22 cellular contexts compared by ENCODE assay signal in genomic region chr7:42139751-42140150, GRCh38.
DNase-seq lines count a peak whose midpoint lies in the region; ATAC-seq, FAIRE-seq and TF ChIP-seq lines count a peak whose summit lies in the region.
"Had no signal": no experiment of that assay in that cellular context is flagged by ENCODE, and none has a peak within 500 bp of the region (broad histone marks: within the 10 kb centered on the region; RNA-seq: fewer than 3 reads in every experiment).

No MANE protein-coding gene starts in this region.

- peaks cover 16% of the 10 kb centered on the region for H3K4me1 ChIP-seq in astrocyte (ENCODE audit: insufficient read depth, low read length)
- no peaks in the 10 kb centered on the region for H3K4me1 ChIP-seq in endodermal cell (ENCODE audit: control insufficient read depth, insufficient read depth, low read length)
- H3K4me1 ChIP-seq: BLaER1, Caco-2 had no signal

- H3K9ac ChIP-seq in astrocyte (ENCODE audit: low read length) (no peak overlapping the region), endodermal cell (ENCODE audit: extremely low read depth, low read length, poor library complexity, severe bottlenecking) (no peak overlapping the region)
- H3K9ac ChIP-seq: BLaER1 had no signal

- no peak overlapping the region for H2AFZ ChIP-seq in astrocyte (ENCODE audit: low read depth, low read length)

- H3K27me3 Mint-ChIP-seq in astrocyte (ENCODE audit: low read depth, unreplicated experiment) (no peaks in the 10 kb centered on the region), mesothelial cell of epicardium (ENCODE audit: low read depth) (no peaks in the 10 kb centered on the region), endodermal cell (ENCODE audit: insufficient read depth) (peaks cover 5% of the 10 kb centered on the region)
- H3K27me3 Mint-ChIP-seq: CD4-positive, CD25-positive, alpha-beta regulatory T cell had no signal

- H3K4me1 Mint-ChIP-seq in astrocyte (ENCODE audit: low read depth, unreplicated experiment) (peaks cover 26% of the 10 kb centered on the region), mesothelial cell of epicardium (peaks cover 74% of the 10 kb centered on the region), endodermal cell (peaks cover 11% of the 10 kb centered on the region)
- H3K4me1 Mint-ChIP-seq: B cell; CD4-positive, CD25-positive, alpha-beta regulatory T cell had no signal

- H3K36me3 Mint-ChIP-seq in astrocyte (ENCODE audit: low read depth, unreplicated experiment) = peaks cover 11% of the 10 kb centered on the region
- peaks cover 2% of the 10 kb centered on the region for H3K36me3 Mint-ChIP-seq in mesothelial cell of epicardium
- no peaks in the 10 kb centered on the region for H3K36me3 Mint-ChIP-seq in endodermal cell (ENCODE audit: low read depth)
- H3K36me3 Mint-ChIP-seq: CD4-positive, CD25-positive, alpha-beta regulatory T cell; CD8-positive, alpha-beta T cell had no signal

- H3K9me3 ChIP-seq in astrocyte (ENCODE audit: insufficient read depth, low read depth, low read length) (no peaks in the 10 kb centered on the region), endodermal cell (ENCODE audit: control insufficient read depth, low read length) (no peaks in the 10 kb centered on the region)
- H3K9me3 ChIP-seq: BLaER1, Caco-2, HAP-1 had no signal

- no peaks in the 10 kb centered on the region for H3K27me3 ChIP-seq in astrocyte (ENCODE audit: insufficient read depth, low read length)
- H3K27me3 ChIP-seq in endodermal cell (ENCODE audit: control insufficient read depth, insufficient read depth, low read length, poor library complexity, severe bottlenecking) = no peaks in the 10 kb centered on the region
- H3K27me3 ChIP-seq: BLaER1 had no signal

- H3K27ac Mint-ChIP-seq in astrocyte (ENCODE audit: unreplicated experiment) (peak overlapping the region; percentile 14), mesothelial cell of epicardium (peak overlapping the region; percentile 27), endodermal cell (no peak overlapping the region)
- H3K27ac Mint-ChIP-seq: B cell; CD4-positive, CD25-positive, alpha-beta regulatory T cell; CD8-positive, alpha-beta T cell; HFFc6 had no signal

- H3K4me3 Mint-ChIP-seq in astrocyte (ENCODE audit: unreplicated experiment) = no peak overlapping the region
- H3K4me3 Mint-ChIP-seq in mesothelial cell of epicardium = no peak overlapping the region
- no peak overlapping the region for H3K4me3 Mint-ChIP-seq in endodermal cell
- H3K4me3 Mint-ChIP-seq: B cell; CD4-positive, CD25-positive, alpha-beta regulatory T cell; CD8-positive, alpha-beta T cell; HFFc6 had no signal

- H3K9me3 Mint-ChIP-seq in astrocyte (ENCODE audit: unreplicated experiment) (peaks cover 2% of the 10 kb centered on the region), mesothelial cell of epicardium (no peaks in the 10 kb centered on the region), endodermal cell (no peaks in the 10 kb centered on the region)
- H3K9me3 Mint-ChIP-seq: CD8-positive, alpha-beta T cell; HFFc6 had no signal

- H4K20me1 ChIP-seq in astrocyte (ENCODE audit: insufficient read depth, low read length) = peaks cover 39% of the 10 kb centered on the region
- H4K20me1 ChIP-seq: BLaER1 had no signal

- TF ChIP-seq CTCF in astrocyte (IDR thresholded peaks at IDR 0.05; ENCODE audit: insufficient read depth, low read depth, low read length) = no peak
- TF ChIP-seq CTCF in mesothelial cell of epicardium (IDR thresholded peaks at IDR 0.05; ENCODE audit: unreplicated experiment) = no peak
- TF ChIP-seq CTCF in endodermal cell (conservative IDR thresholded peaks at IDR 0.05) = no peak

- H3K4me3 ChIP-seq in astrocyte (ENCODE audit: insufficient read depth, low read depth, low read length) (no peak overlapping the region), endodermal cell (ENCODE audit: low read length) (no peak overlapping the region)
- H3K4me3 ChIP-seq: BLaER1, HAP-1 had no signal

- DNase-seq in astrocyte (ENCODE audit: low read depth) (no peak), iris pigment epithelial cell (ENCODE audit: low read depth) (peak; percentile 65), mesothelial cell of epicardium (ENCODE audit: low spot score in 2 of 2, unreplicated experiment in 2 of 2) (no peak), endodermal cell (no peak), MV-4-11 (lab: John Stamatoyannopoulos, UW) (no peak)
- DNase-seq: Caco-2; CD4-positive, CD25-positive, alpha-beta regulatory T cell; CD8-positive, alpha-beta T cell; DMS153; DND-41; GOT3; HFFc6 had no signal

- H3K27ac ChIP-seq in astrocyte (ENCODE audit: low read depth, low read length) (no peak overlapping the region), endodermal cell (ENCODE audit: low read depth, low read length) (no peak overlapping the region)
- H3K27ac ChIP-seq: 22Rv1, BLaER1, C4-2B had no signal

- no peak for FAIRE-seq in astrocyte (lab: Jason Lieb, UNC)
- FAIRE-seq: A204.1, G401.6, GM12892, H54 had no signal

- no peak for ATAC-seq in HG02938 (IDR thresholded peaks at IDR 0.05; ENCODE audit: unreplicated experiment)
- ATAC-seq: CD8-positive, alpha-beta T cell had no signal

- peaks cover 18% of the 10 kb centered on the region for H3K79me2 ChIP-seq in astrocyte (ENCODE audit: insufficient read depth, low read length)

- WGBS in endodermal cell (ENCODE audit: insufficient coverage in 1 of 2, insufficient read length in 1 of 2), 2 experiments = 90 to 94% methylated on average over 4 of the region's 4 CpGs

- H3K36me3 ChIP-seq in astrocyte (ENCODE audit: insufficient read depth, low read length) (no peaks in the 10 kb centered on the region), endodermal cell (ENCODE audit: control insufficient read depth, insufficient read depth, low read length) (no peaks in the 10 kb centered on the region)
- H3K36me3 ChIP-seq: HAP-1 had no signal

- H3K4me2 ChIP-seq in astrocyte (ENCODE audit: low read length) = no peak overlapping the region
- H3K4me2 ChIP-seq: BLaER1 had no signal
